In the genomic region with DNA sequence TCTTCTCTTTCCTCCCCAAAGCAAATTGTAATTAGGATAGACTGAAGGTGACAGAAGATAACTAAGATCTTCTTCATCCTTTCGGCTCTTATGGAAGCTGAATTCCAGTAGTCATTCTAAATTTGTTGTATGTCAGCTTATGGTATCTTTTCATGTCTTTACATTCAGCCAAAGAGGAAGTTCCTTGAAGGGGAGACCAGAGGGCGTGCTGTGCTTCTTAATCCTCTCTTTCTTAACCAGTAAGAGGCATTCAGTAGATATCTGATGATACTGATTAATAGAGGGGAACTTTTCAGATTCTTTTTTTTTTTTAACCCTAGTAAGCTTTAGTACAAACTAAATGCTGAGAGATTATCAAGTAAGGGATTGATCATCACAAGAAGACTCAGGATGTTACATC, we compare ENCODE assay signal across 19 cellular contexts.
DNase-seq lines count a peak whose midpoint lies in the region; ATAC-seq lines count a peak whose summit lies in the region.
"Had no signal": no experiment of that assay in that cellular context is flagged by ENCODE, and none has a peak within 500 bp of the region (broad histone marks: within the 10 kb centered on the region; RNA-seq: fewer than 3 reads in every experiment).

No MANE protein-coding gene starts in this region.

- no peak for ATAC-seq in central memory CD8-positive, alpha-beta T cell (replicated peaks; ENCODE audit: extremely low read depth, poor library complexity, severe bottlenecking)
- ATAC-seq in GM18861 (IDR thresholded peaks at IDR 0.05; ENCODE audit: unreplicated experiment) = no peak
- ATAC-seq in GM18519 (IDR thresholded peaks at IDR 0.05; ENCODE audit: low FRiP score, unreplicated experiment) = no peak
- ATAC-seq: A549, HCT116, SK-N-SH treated with all-trans-retinoic acid at 6 μM for 48 hours had no signal

- DNase-seq in AML-193 (lab: John Stamatoyannopoulos, UW) = peak; percentile 20 to 39
- peak; percentile 61 to 76 for DNase-seq in Kasumi-1 (lab: John Stamatoyannopoulos, UW)
- peak; percentile 77 for DNase-seq in OCI-M1 (lab: John Stamatoyannopoulos, UW)
- no peak for DNase-seq in central memory CD8-positive, alpha-beta T cell (ENCODE audit: low spot score in 2 of 2)
- DNase-seq in NK-92 (lab: John Stamatoyannopoulos, UW; ENCODE audit: unreplicated experiment) = no peak
- DNase-seq: COR-L47, KG1, NCI-H1417 treated with DMSO at 0.1 percent for 48 hours, NCI-H2029, NCI-H2171 treated with DMSO at 0.1 percent for 48 hours, NCI-H446 treated with DMSO at 0.1 percent for 48 hours, NCI-H748 treated with DMSO at 0.1 percent for 48 hours, SHP77 treated with DMSO at 0.1 percent for 48 hours had no signal

- peak overlapping the region; percentile 15 for H3K27ac Mint-ChIP-seq in central memory CD8-positive, alpha-beta T cell (ENCODE audit: low read depth)
- H3K27ac Mint-ChIP-seq: CD14-positive monocyte had no signal

- H3K4me3 Mint-ChIP-seq in central memory CD8-positive, alpha-beta T cell = no peak overlapping the region
- H3K4me3 Mint-ChIP-seq: CD14-positive monocyte had no signal

- peaks cover 15% of the 10 kb centered on the region for H3K4me1 Mint-ChIP-seq in central memory CD8-positive, alpha-beta T cell

- peaks cover 6% of the 10 kb centered on the region for H3K36me3 Mint-ChIP-seq in central memory CD8-positive, alpha-beta T cell (ENCODE audit: insufficient read depth)

- no peaks in the 10 kb centered on the region for H3K9me3 Mint-ChIP-seq in central memory CD8-positive, alpha-beta T cell
- H3K9me3 Mint-ChIP-seq: CD14-positive monocyte had no signal

- no peaks in the 10 kb centered on the region for H3K27me3 Mint-ChIP-seq in central memory CD8-positive, alpha-beta T cell

Comparison
In these comparisons a context has a peak if more than half of its experiments do, and no peak if none do; other contexts are left out.
1. DNase-seq: peak in AML-193 (2 of 2), Kasumi-1 (2 of 2) and OCI-M1 (single experiment); none in central memory CD8-positive, alpha-beta T cell (0 of 2) and NK-92 (single experiment).